Comparison of ENCODE assay signal across 2 cellular contexts in the genomic region with DNA sequence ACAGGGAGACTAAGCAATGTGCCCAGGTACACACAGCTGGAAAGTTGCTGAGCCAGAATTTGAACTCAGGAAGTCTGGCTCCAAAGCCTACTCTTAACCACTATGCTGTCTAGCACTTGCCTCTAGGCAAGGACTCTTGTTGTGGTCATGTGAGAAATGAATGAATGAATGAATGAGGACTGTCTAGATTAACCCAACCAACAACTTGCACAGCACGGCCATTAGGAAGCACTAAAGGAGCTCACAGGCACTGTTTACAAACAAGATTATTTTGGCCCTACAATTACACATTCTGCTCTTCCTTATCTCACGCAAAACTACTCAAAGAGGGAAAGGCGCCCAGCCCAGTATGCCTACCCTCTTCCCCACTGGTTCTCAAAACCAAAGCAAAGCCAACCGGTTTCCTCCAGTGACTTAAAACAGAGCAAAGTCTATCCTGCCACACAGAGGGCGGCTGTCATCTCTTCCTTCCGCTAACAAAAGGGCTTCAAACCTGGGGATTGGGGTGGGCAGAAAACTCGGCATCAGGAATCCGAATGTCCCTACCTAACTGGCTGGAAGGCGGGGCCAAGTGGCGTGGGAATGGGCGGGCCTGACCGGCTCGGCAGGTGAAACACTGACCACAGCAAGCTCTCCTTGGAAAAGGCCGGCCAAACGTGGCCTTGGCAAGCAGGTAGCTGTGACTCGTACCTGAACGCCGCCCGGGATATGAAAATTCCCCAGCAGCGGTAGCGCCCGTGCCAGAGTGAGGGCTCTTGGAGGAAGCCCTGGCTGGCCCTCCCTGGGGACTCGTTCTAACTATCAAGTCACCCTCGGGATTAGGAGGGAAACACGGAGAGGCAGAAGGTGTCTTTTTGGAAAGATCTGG.
TF ChIP-seq lines count a peak whose summit lies in the region.

No MANE protein-coding gene starts in this region.

TF ChIP-seq in IMR-90, 13 proteins besides CTCF, POLR2A, EP300 and RAD21:
- TF ChIP-seq MXI1 (IDR thresholded peaks at IDR 0.05; ENCODE audit: borderline replicate concordance, low read depth, low read length): no peak
- no peak for TF ChIP-seq NFE2L2 (IDR thresholded peaks at IDR 0.05; ENCODE audit: low read depth, low read length)
- TF ChIP-seq CHD1 (IDR thresholded peaks at IDR 0.05; ENCODE audit: low read depth, low read length): 0 out of 2 replicates have a peak, but pooled peaks have one; percentile 14
- TF ChIP-seq RCOR1 (IDR thresholded peaks at IDR 0.05; ENCODE audit: insufficient replicate concordance, low read length): no peak
- TF ChIP-seq, protein P1, sequence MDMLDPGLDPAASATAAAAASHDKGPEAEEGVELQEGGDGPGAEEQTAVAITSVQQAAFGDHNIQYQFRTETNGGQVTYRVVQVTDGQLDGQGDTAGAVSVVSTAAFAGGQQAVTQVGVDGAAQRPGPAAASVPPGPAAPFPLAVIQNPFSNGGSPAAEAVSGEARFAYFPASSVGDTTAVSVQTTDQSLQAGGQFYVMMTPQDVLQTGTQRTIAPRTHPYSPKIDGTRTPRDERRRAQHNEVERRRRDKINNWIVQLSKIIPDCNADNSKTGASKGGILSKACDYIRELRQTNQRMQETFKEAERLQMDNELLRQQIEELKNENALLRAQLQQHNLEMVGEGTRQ (IDR thresholded peaks at IDR 0.05; ENCODE audit: low read depth, low read length): no peak

TF ChIP-seq in K562, 482 proteins besides CTCF, POLR2A, EP300 and RAD21 (continues in another document):
- TF ChIP-seq FOXA1 (IDR thresholded peaks at IDR 0.05; ENCODE audit: borderline replicate concordance) (no peak), SMAD3 (CRISPR knock-in tag; conservative IDR thresholded peaks at IDR 0.05) (no peak), ZKSCAN3 (CRISPR knock-in tag; IDR thresholded peaks at IDR 0.05) (no peak), ZNF668 (CRISPR knock-in tag; IDR thresholded peaks at IDR 0.05) (no peak), ZNF76 (CRISPR knock-in tag; IDR thresholded peaks at IDR 0.05; ENCODE audit: borderline replicate concordance) (no peak), IRF9 (tag; IDR thresholded peaks at IDR 0.05) (no peak), ZNF407 (IDR thresholded peaks at IDR 0.05; ENCODE audit: low read depth) (no peak), ZNF518B (CRISPR knock-in tag; IDR thresholded peaks at IDR 0.05) (no peak), HIVEP1 (CRISPR knock-in tag; IDR thresholded peaks at IDR 0.05) (no peak), MAZ (CRISPR knock-in tag; conservative IDR thresholded peaks at IDR 0.05 in 1 of 2, IDR thresholded peaks at IDR 0.05 in 1 of 2) (peak in 1 of 2 experiments; percentile 10; a peak in 1 of 4 replicates), ZNF699 (CRISPR knock-in tag; IDR thresholded peaks at IDR 0.05; ENCODE audit: insufficient replicate concordance) (no peak), GABPA (tag; conservative IDR thresholded peaks at IDR 0.05; ENCODE audit: low read depth) (no peak), EWSR1 (IDR thresholded peaks at IDR 0.05; ENCODE audit: borderline replicate concordance, low read depth, partially characterized antibody) (no peak), SRSF7 (optimal IDR thresholded peaks at IDR 0.05; ENCODE audit: low read depth, low read length) (no peak), E2F4 (CRISPR knock-in tag; IDR thresholded peaks at IDR 0.05; ENCODE audit: low read depth) (no peak), ZBED1 (IDR thresholded peaks at IDR 0.05) (no peak; the same call in 1 of the 2 replicates), SIN3B (IDR thresholded peaks at IDR 0.05; ENCODE audit: low read depth) (no peak), ETV6 (IDR thresholded peaks at IDR 0.05; ENCODE audit: borderline replicate concordance in 1 of 2, low read depth in 2 of 2, low read length in 1 of 2) (no peak), ETV6 (CRISPR knock-in tag; IDR thresholded peaks at IDR 0.05; ENCODE audit: borderline replicate concordance) (no peak), NR4A1 (CRISPR knock-in tag; IDR thresholded peaks at IDR 0.05) (0 out of 2 replicates have a peak, but pooled peaks have one; percentile 12), NR4A1 (tag; IDR thresholded peaks at IDR 0.05) (no peak), HOMEZ (CRISPR knock-in tag; IDR thresholded peaks at IDR 0.05) (no peak), MTA2 (IDR thresholded peaks at IDR 0.05; ENCODE audit: low read depth) (no peak), YY1 (IDR thresholded peaks at IDR 0.05; ENCODE audit: borderline replicate concordance in 1 of 3, control insufficient read depth in 1 of 3, extremely low read depth in 1 of 3, insufficient read depth in 3 of 3, insufficient read length in 1 of 3, insufficient replicate concordance in 2 of 3, low read depth in 1 of 3, low read length in 2 of 3) (peak in 1 of 3 experiments; percentile 39), ZFP1 (CRISPR knock-in tag; IDR thresholded peaks at IDR 0.05) (no peak), ZNF124 (CRISPR knock-in tag; IDR thresholded peaks at IDR 0.05) (no peak), KAT2B (IDR thresholded peaks at IDR 0.05; ENCODE audit: low read depth, low read length) (no peak)
- TF ChIP-seq, protein P2, sequence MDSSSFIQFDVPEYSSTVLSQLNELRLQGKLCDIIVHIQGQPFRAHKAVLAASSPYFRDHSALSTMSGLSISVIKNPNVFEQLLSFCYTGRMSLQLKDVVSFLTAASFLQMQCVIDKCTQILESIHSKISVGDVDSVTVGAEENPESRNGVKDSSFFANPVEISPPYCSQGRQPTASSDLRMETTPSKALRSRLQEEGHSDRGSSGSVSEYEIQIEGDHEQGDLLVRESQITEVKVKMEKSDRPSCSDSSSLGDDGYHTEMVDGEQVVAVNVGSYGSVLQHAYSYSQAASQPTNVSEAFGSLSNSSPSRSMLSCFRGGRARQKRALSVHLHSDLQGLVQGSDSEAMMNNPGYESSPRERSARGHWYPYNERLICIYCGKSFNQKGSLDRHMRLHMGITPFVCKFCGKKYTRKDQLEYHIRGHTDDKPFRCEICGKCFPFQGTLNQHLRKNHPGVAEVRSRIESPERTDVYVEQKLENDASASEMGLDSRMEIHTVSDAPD (CRISPR knock-in tag; IDR thresholded peaks at IDR 0.05): no peak
- TF ChIP-seq, protein P3, sequence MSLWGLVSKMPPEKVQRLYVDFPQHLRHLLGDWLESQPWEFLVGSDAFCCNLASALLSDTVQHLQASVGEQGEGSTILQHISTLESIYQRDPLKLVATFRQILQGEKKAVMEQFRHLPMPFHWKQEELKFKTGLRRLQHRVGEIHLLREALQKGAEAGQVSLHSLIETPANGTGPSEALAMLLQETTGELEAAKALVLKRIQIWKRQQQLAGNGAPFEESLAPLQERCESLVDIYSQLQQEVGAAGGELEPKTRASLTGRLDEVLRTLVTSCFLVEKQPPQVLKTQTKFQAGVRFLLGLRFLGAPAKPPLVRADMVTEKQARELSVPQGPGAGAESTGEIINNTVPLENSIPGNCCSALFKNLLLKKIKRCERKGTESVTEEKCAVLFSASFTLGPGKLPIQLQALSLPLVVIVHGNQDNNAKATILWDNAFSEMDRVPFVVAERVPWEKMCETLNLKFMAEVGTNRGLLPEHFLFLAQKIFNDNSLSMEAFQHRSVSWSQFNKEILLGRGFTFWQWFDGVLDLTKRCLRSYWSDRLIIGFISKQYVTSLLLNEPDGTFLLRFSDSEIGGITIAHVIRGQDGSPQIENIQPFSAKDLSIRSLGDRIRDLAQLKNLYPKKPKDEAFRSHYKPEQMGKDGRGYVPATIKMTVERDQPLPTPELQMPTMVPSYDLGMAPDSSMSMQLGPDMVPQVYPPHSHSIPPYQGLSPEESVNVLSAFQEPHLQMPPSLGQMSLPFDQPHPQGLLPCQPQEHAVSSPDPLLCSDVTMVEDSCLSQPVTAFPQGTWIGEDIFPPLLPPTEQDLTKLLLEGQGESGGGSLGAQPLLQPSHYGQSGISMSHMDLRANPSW (CRISPR knock-in tag; IDR thresholded peaks at IDR 0.05): 0 out of 2 replicates have a peak, but pooled peaks have one; percentile 33
